1 cellular context compared by ENCODE assay signal in genomic region chr17:77388384-77389306, GRCh38.
TF ChIP-seq lines count a peak whose summit lies in the region.

No MANE protein-coding gene starts in this region.

TF ChIP-seq in HepG2, 621 proteins besides CTCF, POLR2A, EP300 and RAD21 (continued from another document):
- TF ChIP-seq ZBED4 (CRISPR knock-in tag; IDR thresholded peaks at IDR 0.05; ENCODE audit: borderline replicate concordance): no peak; the same call in 1 of the 2 replicates
- TF ChIP-seq MIXL1 (CRISPR knock-in tag; IDR thresholded peaks at IDR 0.05): peak; percentile 89
- no peak for TF ChIP-seq MIER3 (CRISPR knock-in tag; IDR thresholded peaks at IDR 0.05; ENCODE audit: borderline replicate concordance)
- TF ChIP-seq ZNF772 (CRISPR knock-in tag; IDR thresholded peaks at IDR 0.05): peak; percentile 73; the same call in 1 of the 2 replicates
- TF ChIP-seq FLYWCH1 (CRISPR knock-in tag; IDR thresholded peaks at IDR 0.05): no peak
- TF ChIP-seq HOMEZ (CRISPR knock-in tag; IDR thresholded peaks at IDR 0.05; ENCODE audit: low read depth): no peak
- TF ChIP-seq, protein P1, sequence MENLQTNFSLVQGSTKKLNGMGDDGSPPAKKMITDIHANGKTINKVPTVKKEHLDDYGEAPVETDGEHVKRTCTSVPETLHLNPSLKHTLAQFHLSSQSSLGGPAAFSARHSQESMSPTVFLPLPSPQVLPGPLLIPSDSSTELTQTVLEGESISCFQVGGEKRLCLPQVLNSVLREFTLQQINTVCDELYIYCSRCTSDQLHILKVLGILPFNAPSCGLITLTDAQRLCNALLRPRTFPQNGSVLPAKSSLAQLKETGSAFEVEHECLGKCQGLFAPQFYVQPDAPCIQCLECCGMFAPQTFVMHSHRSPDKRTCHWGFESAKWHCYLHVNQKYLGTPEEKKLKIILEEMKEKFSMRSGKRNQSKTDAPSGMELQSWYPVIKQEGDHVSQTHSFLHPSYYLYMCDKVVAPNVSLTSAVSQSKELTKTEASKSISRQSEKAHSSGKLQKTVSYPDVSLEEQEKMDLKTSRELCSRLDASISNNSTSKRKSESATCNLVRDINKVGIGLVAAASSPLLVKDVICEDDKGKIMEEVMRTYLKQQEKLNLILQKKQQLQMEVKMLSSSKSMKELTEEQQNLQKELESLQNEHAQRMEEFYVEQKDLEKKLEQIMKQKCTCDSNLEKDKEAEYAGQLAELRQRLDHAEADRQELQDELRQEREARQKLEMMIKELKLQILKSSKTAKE (CRISPR knock-in tag; IDR thresholded peaks at IDR 0.05; ENCODE audit: borderline replicate concordance): peak; percentile 76; the same call in 1 of the 2 replicates
- TF ChIP-seq HOXA3 (CRISPR knock-in tag; IDR thresholded peaks at IDR 0.05): peak; percentile 80
- TF ChIP-seq HDAC2 (CRISPR knock-in tag; IDR thresholded peaks at IDR 0.05): peak; percentile 79
- no peak for TF ChIP-seq SOX13 (IDR thresholded peaks at IDR 0.05)
- peak in 1 of 2 experiments; percentile 45; a peak in 1 of 4 replicates for TF ChIP-seq SOX13 (CRISPR knock-in tag; conservative IDR thresholded peaks at IDR 0.05 in 1 of 2, IDR thresholded peaks at IDR 0.05 in 1 of 2)
- peak; percentile 93 for TF ChIP-seq PHF21A (CRISPR knock-in tag; IDR thresholded peaks at IDR 0.05)
- peak; percentile 90; the same call in 1 of the 2 replicates for TF ChIP-seq NR2F2 (IDR thresholded peaks at IDR 0.05; ENCODE audit: borderline replicate concordance, low read depth)
- peak; percentile 74; the same call in 1 of the 2 replicates for TF ChIP-seq FOXC1 (CRISPR knock-in tag; IDR thresholded peaks at IDR 0.05; ENCODE audit: borderline replicate concordance)
- peak; percentile 18 for TF ChIP-seq AGO2 (optimal IDR thresholded peaks at IDR 0.05; ENCODE audit: low read depth, low read length)
